ENCODE assay signal across 22 cellular contexts in genomic region chr3:1179116-1179515, GRCh38.
"Had no signal": no experiment of that assay in that cellular context is flagged by ENCODE, and none has a peak within 500 bp of the region (broad histone marks: within the 10 kb centered on the region; RNA-seq: fewer than 3 reads in every experiment).

No MANE protein-coding gene starts in this region.

- DNase-seq: activated CD4-positive, alpha-beta memory T cell treated with anti-CD3 and anti-CD28 coated beads for 36 hours; activated CD4-positive, alpha-beta T cell treated with anti-CD3 and anti-CD28 coated beads, Interleukin-2, amount 10 ng/mL, durations not matched to agents 24 days and 14 days; activated CD4-positive, CD25-positive, alpha-beta regulatory T cell treated with anti-CD3 and anti-CD28 coated beads, Interleukin-2, amount 50 U/mL, for 72 hours; activated CD8-positive, alpha-beta memory T cell treated with anti-CD3 and anti-CD28 coated beads, Interleukin-2, amount 50 U/mL, for 48 hours; activated naive CD8-positive, alpha-beta T cell treated with anti-CD3 and anti-CD28 coated beads, Interleukin-2, amount 50 U/mL, for 24 hours; activated T-cell treated with anti-CD3 and anti-CD28 coated beads, Interleukin-2, amount 50 U/mL, for 24 hours; body of pancreas; dermis blood vessel endothelial cell; effector CD4-positive, alpha-beta T cell; esophagus squamous epithelium; foreskin fibroblast; heart right ventricle; left lung; lower lobe of right lung; mesenchymal stem cell; natural killer cell; ovary; stimulated activated naive CD4-positive, alpha-beta T cell; T-helper 2 cell had no signal

- H3K27me3 Mint-ChIP-seq: activated CD4-positive, alpha-beta memory T cell treated with anti-CD3 and anti-CD28 coated beads for 36 hours; activated CD4-positive, alpha-beta T cell treated with anti-CD3 and anti-CD28 coated beads, Interleukin-2, amount 10 ng/mL, durations not matched to agents 24 days and 14 days; activated naive CD4-positive, alpha-beta T cell treated with anti-CD3 and anti-CD28 coated beads, Interleukin-2, amount 50 U/mL, for 24 hours; activated naive CD8-positive, alpha-beta T cell treated with anti-CD3 and anti-CD28 coated beads, Interleukin-2, amount 50 U/mL, for 24 hours; activated T-cell treated with anti-CD3 and anti-CD28 coated beads, Interleukin-2, amount 50 U/mL, for 24 hours; progenitor cell of endocrine pancreas had no signal

- H3K36me3 ChIP-seq: esophagus squamous epithelium, heart right ventricle, left lung, lower lobe of right lung, ovary, tibial nerve had no signal

- H3K27ac Mint-ChIP-seq: activated CD4-positive, alpha-beta memory T cell treated with anti-CD3 and anti-CD28 coated beads for 36 hours; activated CD4-positive, alpha-beta T cell treated with anti-CD3 and anti-CD28 coated beads, Interleukin-2, amount 10 ng/mL, durations not matched to agents 24 days and 14 days; activated naive CD4-positive, alpha-beta T cell treated with anti-CD3 and anti-CD28 coated beads, Interleukin-2, amount 50 U/mL, for 24 hours; activated naive CD8-positive, alpha-beta T cell treated with anti-CD3 and anti-CD28 coated beads, Interleukin-2, amount 50 U/mL, for 24 hours; activated T-cell treated with anti-CD3 and anti-CD28 coated beads, Interleukin-2, amount 50 U/mL, for 24 hours; natural killer cell; progenitor cell of endocrine pancreas had no signal

- H3K9me3 ChIP-seq: body of pancreas, esophagus squamous epithelium, lower lobe of right lung, ovary had no signal

- H3K27me3 ChIP-seq: body of pancreas, esophagus squamous epithelium, heart right ventricle, left lung, ovary, tibial nerve had no signal

- H3K4me1 ChIP-seq: body of pancreas, esophagus squamous epithelium, heart right ventricle, left lung, lower lobe of right lung, tibial nerve had no signal

- H3K4me3 ChIP-seq: body of pancreas, esophagus squamous epithelium, heart right ventricle, left lung, lower lobe of right lung, ovary, tibial nerve had no signal

- H3K36me3 Mint-ChIP-seq: activated CD4-positive, alpha-beta memory T cell treated with anti-CD3 and anti-CD28 coated beads for 36 hours; activated naive CD4-positive, alpha-beta T cell treated with anti-CD3 and anti-CD28 coated beads, Interleukin-2, amount 50 U/mL, for 24 hours had no signal

- H3K27ac ChIP-seq: body of pancreas, esophagus squamous epithelium, heart right ventricle, left lung, lower lobe of right lung, ovary, tibial nerve had no signal

- H3K4me1 Mint-ChIP-seq: activated CD4-positive, alpha-beta T cell treated with anti-CD3 and anti-CD28 coated beads, Interleukin-2, amount 10 ng/mL, durations not matched to agents 24 days and 14 days; activated naive CD4-positive, alpha-beta T cell treated with anti-CD3 and anti-CD28 coated beads, Interleukin-2, amount 50 U/mL, for 24 hours; activated naive CD8-positive, alpha-beta T cell treated with anti-CD3 and anti-CD28 coated beads, Interleukin-2, amount 50 U/mL, for 24 hours; natural killer cell had no signal

- H3K4me3 Mint-ChIP-seq: activated CD4-positive, alpha-beta memory T cell treated with anti-CD3 and anti-CD28 coated beads for 36 hours; activated CD4-positive, alpha-beta T cell treated with anti-CD3 and anti-CD28 coated beads, Interleukin-2, amount 10 ng/mL, durations not matched to agents 24 days and 14 days; activated naive CD4-positive, alpha-beta T cell treated with anti-CD3 and anti-CD28 coated beads, Interleukin-2, amount 50 U/mL, for 24 hours; activated naive CD8-positive, alpha-beta T cell treated with anti-CD3 and anti-CD28 coated beads, Interleukin-2, amount 50 U/mL, for 24 hours; activated T-cell treated with anti-CD3 and anti-CD28 coated beads, Interleukin-2, amount 50 U/mL, for 24 hours; natural killer cell had no signal
